16 cellular contexts compared by ENCODE assay signal in the genomic region with DNA sequence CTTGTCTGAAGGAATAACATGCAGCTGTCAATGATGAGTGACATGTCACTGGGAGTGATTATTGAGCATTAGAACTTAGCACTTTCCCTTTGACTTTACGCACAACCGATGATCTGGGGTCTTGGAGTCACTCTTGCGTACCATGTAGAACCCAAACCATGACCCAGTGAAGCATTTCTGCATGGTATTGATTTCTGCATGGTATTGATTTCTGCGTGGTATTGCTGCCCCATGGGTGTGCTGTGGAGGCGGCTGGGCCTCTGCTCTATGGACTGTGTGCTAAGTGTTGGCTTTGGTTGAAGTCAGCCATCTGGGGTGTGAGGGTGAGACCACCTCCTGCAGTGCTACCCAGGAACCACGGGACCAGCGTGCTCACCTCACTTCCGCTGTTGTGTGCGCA.
DNase-seq lines count a peak whose midpoint lies in the region; ATAC-seq lines count a peak whose summit lies in the region.
"Had no signal": no experiment of that assay in that cellular context is flagged by ENCODE, and none has a peak within 500 bp of the region (broad histone marks: within the 10 kb centered on the region; RNA-seq: fewer than 3 reads in every experiment).

No MANE protein-coding gene starts in this region.

- DNase-seq in cardiac septum (ENCODE audit: low spot score) (peak; percentile 51), Right ventricle myocardium superior (no peak), left lobe of liver (ENCODE audit: low spot score) (no peak), posterior vena cava (ENCODE audit: low spot score) (peak; percentile 37), Kasumi-1 (lab: John Stamatoyannopoulos, UW) (no peak)
- DNase-seq: C1 segment of cervical spinal cord; Calu3; CD4-positive, alpha-beta memory T cell; COR-L47; DMS53; DMS79 treated with DMSO at 0.1 percent for 48 hours; GF-D8; GOT3; H7; HCEC 1CT had no signal

- ATAC-seq in Right ventricle myocardium superior (ENCODE audit: poor library complexity) (no peak), left lobe of liver (peak; percentile 30), HG02884 (IDR thresholded peaks at IDR 0.05; ENCODE audit: unreplicated experiment) (no peak)

- intact Hi-C loops in cardiac septum (cut with DNase I) (no loop called here), Right ventricle myocardium superior (cut with DNase I) (no loop called here), posterior vena cava (cut with DNase I) (no loop called here)

Comparison
In these comparisons a context has a peak if more than half of its experiments do, and no peak if none do; other contexts are left out.
1. DNase-seq: peak in cardiac septum (single experiment) and posterior vena cava (single experiment); none in Right ventricle myocardium superior (single experiment), left lobe of liver (single experiment) and Kasumi-1 (0 of 2).